In genomic region chr6:41654433-41655020, GRCh38 we compare ENCODE assay signal across 19 cellular contexts. TPM values are rescaled to one million over a fixed set of nuclear protein-coding genes. Genes with fewer than 3 reads are reported as not detected.
DNase-seq lines count a peak whose midpoint lies in the region; ATAC-seq, FAIRE-seq and TF ChIP-seq lines count a peak whose summit lies in the region.
"Had no signal": no experiment of that assay in that cellular context is flagged by ENCODE, and none has a peak within 500 bp of the region (broad histone marks: within the 10 kb centered on the region; RNA-seq: fewer than 3 reads in every experiment).

No MANE protein-coding gene starts in this region.

- no peak overlapping the region for H2BK5ac ChIP-seq in H1 (ENCODE audit: low read depth, low read length)

- peak; percentile 44 for DNase-seq in natural killer cell treated with Interleukin-12 subunit alpha and Interleukin-12 subunit beta and Interleukin-15 and Interleukin-18, amount 100 ng/mL, for 72 hours (ENCODE audit: low spot score)
- DNase-seq in natural killer cell: no peak
- no peak for DNase-seq in H1 (ENCODE audit: low read depth in 1 of 2, low spot score in 2 of 2)
- no peak for DNase-seq in neural progenitor cell (ENCODE audit: low spot score)
- peak; percentile 32 to 51 for DNase-seq in aorta
- DNase-seq in NCI-H748 (lab: John Stamatoyannopoulos, UW; ENCODE audit: unreplicated experiment): no peak
- DNase-seq in GF-D8 (lab: John Stamatoyannopoulos, UW): no peak
- DNase-seq: CD4-positive, CD25-positive, alpha-beta regulatory T cell; DND-41; GOT3; HFFc6; NCI-H187; NCI-H2171; NCI-H510A; SJCRH30 had no signal

- ATAC-seq in natural killer cell treated with Interleukin-12 subunit alpha and Interleukin-12 subunit beta and Interleukin-15 and Interleukin-18, amount 100 ng/mL, for 72 hours: no peak
- ATAC-seq in natural killer cell (no peak), aorta (ENCODE audit: low FRiP score) (no peak), GM19463 (IDR thresholded peaks at IDR 0.05; ENCODE audit: unreplicated experiment) (no peak)
- ATAC-seq: K562 had no signal

- no peak for TF ChIP-seq EP300 in H1 (IDR thresholded peaks at IDR 0.05; ENCODE audit: borderline replicate concordance in 1 of 2, low read depth in 2 of 2, low read length in 2 of 2)

- no peak overlapping the region for H2AK5ac ChIP-seq in H1 (ENCODE audit: low read depth, low read length)

- no peak overlapping the region for H3K18ac ChIP-seq in H1 (ENCODE audit: extremely low read depth, low read length)

- H3K79me2 ChIP-seq in H1 (ENCODE audit: control insufficient read depth in 1 of 2, insufficient read depth in 2 of 2, low read length in 2 of 2): no peaks in the 10 kb centered on the region
- H3K79me2 ChIP-seq in neural progenitor cell (ENCODE audit: low read depth): no peaks in the 10 kb centered on the region

- no peak overlapping the region for H4K8ac ChIP-seq in H1 (ENCODE audit: extremely low read depth, insufficient read depth, low read length)

- H3K9ac ChIP-seq in H1 (replicated peaks in 1 of 4; ENCODE audit: extremely low read depth in 1 of 4, low read depth in 3 of 4, low read length in 3 of 4) (no peak overlapping the region), neural progenitor cell (no peak overlapping the region)

- H3K27me3 Mint-ChIP-seq in natural killer cell treated with Interleukin-12 subunit alpha and Interleukin-12 subunit beta and Interleukin-15 and Interleukin-18, amount 100 ng/mL, for 72 hours: peaks cover 23 to 30% of the 10 kb centered on the region in 2 donors
- H3K27me3 Mint-ChIP-seq in natural killer cell (ENCODE audit: low read depth in 2 of 2) (peaks cover 19 to 28% of the 10 kb centered on the region in 2 donors), neural progenitor cell (ENCODE audit: insufficient read depth, low read depth) (peaks cover 14% of the 10 kb centered on the region)

- intact Hi-C loops in natural killer cell (cut with micrococcal nuclease): no loop called here
- intact Hi-C loops in aorta (cut with DNase I): no loop called here

- H3K36me3 ChIP-seq in H1 (ENCODE audit: control insufficient read depth in 2 of 4, insufficient read depth in 4 of 4, low read length in 3 of 4) (peaks cover 0 to 3% (median 1%) of the 10 kb centered on the region in 4 experiments; a peak in 4 of 8 replicates), neural progenitor cell (no peaks in the 10 kb centered on the region), aorta (ENCODE audit: control insufficient read depth in 1 of 2, insufficient read depth in 2 of 2, low read length in 1 of 2) (no peaks in the 10 kb centered on the region)

- H4K91ac ChIP-seq in H1 (replicated peaks; ENCODE audit: insufficient read length, low read length): peak overlapping the region; percentile 26

- no peak overlapping the region for H4K5ac ChIP-seq in H1 (ENCODE audit: insufficient read length, low read depth, low read length)

- no peak overlapping the region for H3K27ac ChIP-seq in H1 (ENCODE audit: low read depth, low read length)
- H3K27ac ChIP-seq in neural progenitor cell: no peak overlapping the region
- no peak overlapping the region for H3K27ac ChIP-seq in aorta (ENCODE audit: low read depth in 1 of 2, low read length in 2 of 2)

- no peak overlapping the region for H3K4me2 ChIP-seq in H1 (ENCODE audit: insufficient read depth in 1 of 2, low read depth in 2 of 2, low read length in 2 of 2)
- H3K4me2 ChIP-seq in neural progenitor cell: no peak overlapping the region

- H3K9me3 ChIP-seq in H1 (ENCODE audit: insufficient read depth in 2 of 2, low read depth in 1 of 2, low read length in 1 of 2) (no peaks in the 10 kb centered on the region), neural progenitor cell (ENCODE audit: low read depth) (no peaks in the 10 kb centered on the region), aorta (ENCODE audit: control insufficient read depth, low read length) (no peaks in the 10 kb centered on the region)
- H3K9me3 ChIP-seq: SJCRH30 had no signal

- no peak for TF ChIP-seq POLR2A in H1 (IDR thresholded peaks at IDR 0.05; ENCODE audit: control extremely low read depth in 1 of 2, low read depth in 2 of 2, low read length in 2 of 2)

- no peak overlapping the region for H3K4me3 Mint-ChIP-seq in natural killer cell treated with Interleukin-12 subunit alpha and Interleukin-12 subunit beta and Interleukin-15 and Interleukin-18, amount 100 ng/mL, for 72 hours
- H3K4me3 Mint-ChIP-seq in natural killer cell: no peak overlapping the region
- no peak overlapping the region for H3K4me3 Mint-ChIP-seq in neural progenitor cell
- H3K4me3 Mint-ChIP-seq: CD4-positive, CD25-positive, alpha-beta regulatory T cell; HFFc6 had no signal

- no peak for FAIRE-seq in H1 (lab: Jason Lieb, UNC)
- FAIRE-seq: A204.1, K562 had no signal

- WGBS in H1 (ENCODE audit: extremely low coverage in 1 of 2, insufficient coverage in 1 of 2, insufficient read length in 1 of 2, insufficient replicate concordance in 2 of 2, low coverage in 1 of 2, low lambda C conversion rate in 2 of 2, missing lambda C conversion rate in 1 of 2), 2 experiments: 93% methylated on average over 8 of the region's 8 CpGs; no CpG with 5 or more reads in 1 of the 2 experiments
- WGBS in aorta, 2 donors: 91 to 94% methylated on average over 8 of the region's 8 CpGs

- no peak overlapping the region for H2BK20ac ChIP-seq in H1 (ENCODE audit: low read length)

- no peaks in the 10 kb centered on the region for H3K36me3 Mint-ChIP-seq in natural killer cell treated with Interleukin-12 subunit alpha and Interleukin-12 subunit beta and Interleukin-15 and Interleukin-18, amount 100 ng/mL, for 72 hours
- H3K36me3 Mint-ChIP-seq in natural killer cell (no peaks in the 10 kb centered on the region), neural progenitor cell (peaks cover 11% of the 10 kb centered on the region)
- H3K36me3 Mint-ChIP-seq: CD4-positive, CD25-positive, alpha-beta regulatory T cell had no signal

- POLR2A ChIA-PET in H1 (lab: Charles Lee; ENCODE audit: partially characterized antibody): no interaction called here

- CTCF ChIA-PET in H1 (lab: Charles Lee; ENCODE audit: partially characterized antibody): interaction anchor here (0.6 to 4.6 kb wide), 6 partner anchors 24 to 282 kb away, joined by 3 to 37 read pairs (median 3); no protein-coding TSS in a partner anchor

- H3K4me3 ChIP-seq in H1 (ENCODE audit: extremely low read depth in 1 of 4, insufficient read depth in 2 of 4, low read depth in 3 of 4, low read length in 4 of 4) (no peak overlapping the region), neural progenitor cell (no peak overlapping the region), aorta (ENCODE audit: low read length in 2 of 2) (no peak overlapping the region)
- H3K4me3 ChIP-seq: K562, SJCRH30 had no signal

- peaks cover 0 to 11% (median 4%) of the 10 kb centered on the region in 4 experiments; a peak in 4 of 7 replicates for H3K4me1 ChIP-seq in H1 (replicated peaks in 1 of 4; ENCODE audit: control insufficient read depth in 3 of 4, insufficient read depth in 4 of 4, low read length in 3 of 4)
- peaks cover 11% of the 10 kb centered on the region for H3K4me1 ChIP-seq in neural progenitor cell
- no peaks in the 10 kb centered on the region for H3K4me1 ChIP-seq in aorta (ENCODE audit: control insufficient read depth in 1 of 2, insufficient read depth in 2 of 2, low read length in 2 of 2)

- 0 out of 2 replicates have a peak, but pooled peaks cover 2% of the 10 kb centered on the region for H3K23me2 ChIP-seq in H1 (ENCODE audit: low read depth, low read length)

- no peak overlapping the region for H2BK15ac ChIP-seq in H1 (ENCODE audit: low read length)

- no peaks in the 10 kb centered on the region for H3K79me1 ChIP-seq in H1 (ENCODE audit: low read depth, low read length)

- TF ChIP-seq CTCF in natural killer cell (IDR thresholded peaks at IDR 0.05): no peak
- TF ChIP-seq CTCF in H1 (IDR thresholded peaks at IDR 0.05; ENCODE audit: control extremely low read depth in 1 of 3, insufficient read depth in 1 of 3, low read depth in 1 of 3, low read length in 3 of 3): no peak
- no peak for TF ChIP-seq CTCF in neural progenitor cell (IDR thresholded peaks at IDR 0.05)

- no peak overlapping the region for H2BK12ac ChIP-seq in H1 (ENCODE audit: low read depth, low read length)

- no peak overlapping the region for H3K14ac ChIP-seq in H1 (ENCODE audit: insufficient read length)

- no peak overlapping the region for H2AFZ ChIP-seq in H1 (ENCODE audit: low read length)
- H2AFZ ChIP-seq in neural progenitor cell (replicated peaks): no peak overlapping the region

- no peaks in the 10 kb centered on the region; a peak in 1 of 7 replicates for H3K27me3 ChIP-seq in H1 (replicated peaks in 1 of 4; ENCODE audit: control insufficient read depth in 3 of 4, extremely low read depth in 1 of 4, insufficient read depth in 3 of 4, low read length in 3 of 4)
- H3K27me3 ChIP-seq in neural progenitor cell: no peaks in the 10 kb centered on the region
- H3K27me3 ChIP-seq in aorta (ENCODE audit: control insufficient read depth in 1 of 2, insufficient read depth in 2 of 2, low read length in 1 of 2): no peaks in the 10 kb centered on the region
- H3K27me3 ChIP-seq: SJCRH30 had no signal

- no peaks in the 10 kb centered on the region for H3K9me3 Mint-ChIP-seq in natural killer cell treated with Interleukin-12 subunit alpha and Interleukin-12 subunit beta and Interleukin-15 and Interleukin-18, amount 100 ng/mL, for 72 hours
- no peaks in the 10 kb centered on the region for H3K9me3 Mint-ChIP-seq in natural killer cell
- H3K9me3 Mint-ChIP-seq in neural progenitor cell: no peaks in the 10 kb centered on the region
- H3K9me3 Mint-ChIP-seq: HFFc6 had no signal

- H4K20me1 ChIP-seq in H1 (replicated peaks in 1 of 2; ENCODE audit: control insufficient read depth in 1 of 2, insufficient read depth in 2 of 2, low read length in 2 of 2) (no peaks in the 10 kb centered on the region), neural progenitor cell (ENCODE audit: low read depth) (no peaks in the 10 kb centered on the region)

- no peak overlapping the region for H3K27ac Mint-ChIP-seq in natural killer cell treated with Interleukin-12 subunit alpha and Interleukin-12 subunit beta and Interleukin-15 and Interleukin-18, amount 100 ng/mL, for 72 hours
- H3K27ac Mint-ChIP-seq in natural killer cell: no peak overlapping the region
- peak overlapping the region; percentile 58 for H3K27ac Mint-ChIP-seq in neural progenitor cell
- H3K27ac Mint-ChIP-seq: CD4-positive, CD25-positive, alpha-beta regulatory T cell; HFFc6 had no signal

- no peak overlapping the region for H3K23ac ChIP-seq in H1 (ENCODE audit: insufficient read length)

- H3K4ac ChIP-seq in H1 (replicated peaks; ENCODE audit: insufficient read length, low read depth, low read length): no peak overlapping the region

- H3F3A ChIP-seq in neural progenitor cell (ENCODE audit: low read depth): no peaks in the 10 kb centered on the region

- TF ChIP-seq RAD21 in H1 (IDR thresholded peaks at IDR 0.05 in 1 of 2, conservative IDR thresholded peaks at IDR 0.05 in 1 of 2; ENCODE audit: low read depth in 2 of 2, low read length in 2 of 2): no peak

- H3K4me1 Mint-ChIP-seq in natural killer cell treated with Interleukin-12 subunit alpha and Interleukin-12 subunit beta and Interleukin-15 and Interleukin-18, amount 100 ng/mL, for 72 hours (ENCODE audit: low read depth in 2 of 2): no peaks in the 10 kb centered on the region
- H3K4me1 Mint-ChIP-seq in natural killer cell: no peaks in the 10 kb centered on the region
- H3K4me1 Mint-ChIP-seq in neural progenitor cell: peaks cover 23% of the 10 kb centered on the region
- H3K4me1 Mint-ChIP-seq: CD4-positive, CD25-positive, alpha-beta regulatory T cell had no signal

- H2BK120ac ChIP-seq in H1 (replicated peaks; ENCODE audit: low read depth, low read length): no peak overlapping the region

- H3K56ac ChIP-seq in H1 (replicated peaks; ENCODE audit: insufficient read length, low read depth, low read length): no peak overlapping the region

RNA-seq across cellular contexts. Expression of gene MDFI, which starts 16.3 kb away (rescaled TPM):
- total RNA-seq in natural killer cell treated with Interleukin-12 subunit alpha and Interleukin-12 subunit beta and Interleukin-15 and Interleukin-18, amount 100 ng/mL, for 72 hours: not detected
- total RNA-seq in natural killer cell (not detected), neural progenitor cell (ENCODE audit: low replicate concordance) (29.5 and 87.4 TPM in 2 replicates), aorta (10 to 100 TPM in 1 of 2 donors, 1 to 10 TPM in 1; 9.3 to 22.3 TPM)
- 38.5 and 41.0 TPM in 2 replicates for total RNA-seq in H1 (2021; fragmentation: NEBNext Ultra II Directional; extraction: Animal tissue kit (Norgen Biotek cat#: 25700))
- polyA plus RNA-seq in H1 (2011; rRNA removed) (65.6 and 78.9 TPM in 2 replicates), aorta (1 to 10 TPM in 1 of 2 donors, under 1 TPM in 1; 0.13 to 5.4 TPM)
- 73.5 TPM for polyA plus RNA-seq in H1 (2011; cell fraction: cytosol; rRNA removed)
- polyA plus RNA-seq in H1 (2011; cell fraction: nucleus; rRNA removed): 60.0 TPM
- 21.8 to 38.0 TPM (median 35.1 TPM) in 4 replicates for polyA plus RNA-seq in H1 (2012, experiment 1 of 2)
- polyA plus RNA-seq in H1 (2012, experiment 2 of 2): 41.2 TPM
- polyA plus RNA-seq in H1 (2013, experiment 1 of 2): 36.9 TPM
- polyA plus RNA-seq in H1 (2013, experiment 2 of 2): 40.4 TPM
- polyA minus RNA-seq in H1 (2011; rRNA and poly(A)+ RNA removed): 10.9 and 15.4 TPM in 2 replicates
- polyA minus RNA-seq in H1 (2011; cell fraction: cytosol; rRNA and poly(A)+ RNA removed): 22.2 TPM
- 12.8 TPM for polyA minus RNA-seq in H1 (2011; cell fraction: nucleus; rRNA and poly(A)+ RNA removed)
- total RNA-seq: CD4-positive, CD25-positive, alpha-beta regulatory T cell; K562; OCI-LY7 had no signal
- polyA plus RNA-seq: CD4-positive, CD25-positive, alpha-beta regulatory T cell; K562 had no signal

Comparison
In these comparisons a context has a peak if more than half of its experiments do, and no peak if none do; other contexts are left out.
1. DNase-seq: peak in natural killer cell treated with Interleukin-12 subunit alpha and Interleukin-12 subunit beta and Interleukin-15 and Interleukin-18, amount 100 ng/mL, for 72 hours (single experiment) and aorta (2 of 2); none in natural killer cell (single experiment), H1 (0 of 2), neural progenitor cell (single experiment), NCI-H748 (single experiment) and GF-D8 (single experiment).
2. RNA of gene MDFI, which starts 16.3 kb away (total RNA-seq): 38.5 to 41.0 TPM in H1, 29.5 to 87.4 TPM in neural progenitor cell and 9.3 to 22.3 TPM in aorta; not detected in natural killer cell treated with Interleukin-12 subunit alpha and Interleukin-12 subunit beta and Interleukin-15 and Interleukin-18, amount 100 ng/mL, for 72 hours and not detected in natural killer cell; every median in the first group is over 10 times any median in the second.